Comparison of ENCODE assay signal across 14 cellular contexts in the genomic region with DNA sequence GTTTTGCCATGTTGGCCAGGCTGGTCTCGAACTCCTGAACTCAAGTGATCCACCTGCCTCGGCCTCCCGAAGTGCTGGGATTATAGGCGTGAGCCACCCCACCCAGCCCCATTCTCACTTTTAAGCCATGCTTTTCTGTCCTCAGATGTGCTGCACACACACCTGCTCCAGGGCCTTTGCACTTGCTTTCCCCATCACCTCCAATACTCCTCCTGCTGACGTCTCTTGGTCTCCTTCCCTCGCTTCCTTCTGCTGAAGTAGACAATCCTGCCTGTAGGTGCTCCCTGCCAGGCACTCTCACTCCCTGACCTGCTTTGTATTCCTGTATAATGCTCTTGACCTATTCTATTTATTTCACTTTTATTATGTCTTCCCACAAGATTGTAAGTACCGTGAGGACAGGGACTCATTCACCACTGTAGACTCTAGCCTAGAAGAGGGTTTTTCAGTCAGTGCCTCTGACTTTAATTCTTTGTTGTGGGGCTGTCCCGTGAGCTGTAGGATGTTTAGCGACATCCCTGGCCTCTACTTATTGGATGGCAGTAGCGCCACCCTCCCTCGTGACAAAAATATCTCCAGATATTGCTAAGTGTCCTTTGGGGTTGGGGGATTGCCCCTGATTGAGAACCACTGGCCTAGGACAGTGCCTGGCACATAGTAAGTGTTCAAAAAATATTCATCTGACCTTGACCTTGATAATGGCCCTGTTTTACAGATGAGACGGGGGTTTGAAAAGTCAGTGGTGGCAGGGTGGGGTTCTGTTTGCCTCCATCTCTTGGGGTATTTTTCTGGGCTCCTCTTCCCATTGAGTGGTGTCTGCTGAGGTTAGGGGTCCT. TPM values are rescaled to one million over a fixed set of nuclear protein-coding genes. Genes with fewer than 3 reads are reported as not detected.
DNase-seq lines count a peak whose midpoint lies in the region; ATAC-seq and TF ChIP-seq lines count a peak whose summit lies in the region.
"Had no signal": no experiment of that assay in that cellular context is flagged by ENCODE, and none has a peak within 500 bp of the region (broad histone marks: within the 10 kb centered on the region; RNA-seq: fewer than 3 reads in every experiment).

No MANE protein-coding gene starts in this region.

- no peaks in the 10 kb centered on the region for H3K9me3 ChIP-seq in HEK293 (ENCODE audit: control insufficient read depth, insufficient read depth, low read depth, low read length)
- no peaks in the 10 kb centered on the region for H3K9me3 ChIP-seq in ascending aorta
- no peaks in the 10 kb centered on the region for H3K9me3 ChIP-seq in sigmoid colon
- H3K9me3 ChIP-seq: Caco-2, MG63, ovary had no signal

- ATAC-seq in activated CD4-positive, CD25-positive, alpha-beta regulatory T cell treated with anti-CD3 and anti-CD28 coated beads, Interleukin-2, amount 50 U/mL, for 24 hours, result peak; percentile 53 to 57
- ATAC-seq: left cardiac atrium had no signal

- no peak for TF ChIP-seq POLR2A in sigmoid colon (IDR thresholded peaks at IDR 0.05)

- CTCF ChIA-PET in HEK293 (lab: Yijun Ruan, JAX), result no interaction called here

- no peak for DNase-seq in activated CD4-positive, CD25-positive, alpha-beta regulatory T cell treated with anti-CD3 and anti-CD28 coated beads, Interleukin-2, amount 50 U/mL, for 72 hours
- DNase-seq in ascending aorta (ENCODE audit: low spot score in 2 of 2) (no peak), sigmoid colon (no peak), midbrain (lab: John Stamatoyannopoulos, UW) (no peak), mesenteric fat pad (ENCODE audit: low spot score) (no peak), inferior parietal cortex (ENCODE audit: extremely low spot score) (no peak)
- DNase-seq: Caco-2, left cardiac atrium, MG63, NCI-H2171 treated with DMSO at 0.1 percent for 48 hours, ovary had no signal

- intact Hi-C loops in ascending aorta (cut with DNase I), result no loop called here
- intact Hi-C loops in sigmoid colon (cut with DNase I), result no loop called here

- H3K4me1 ChIP-seq in HEK293 (ENCODE audit: control insufficient read depth, insufficient read depth, low read length), result no peaks in the 10 kb centered on the region
- peaks cover 0 to 3% of the 10 kb centered on the region in 2 donors for H3K4me1 ChIP-seq in ascending aorta
- peaks cover 0 to 38% (median 22%) of the 10 kb centered on the region in 4 donors for H3K4me1 ChIP-seq in sigmoid colon
- H3K4me1 ChIP-seq: Caco-2 had no signal

- H3K27me3 ChIP-seq in ascending aorta (no peaks in the 10 kb centered on the region), sigmoid colon (peaks cover 0 to 26% (median 0%) of the 10 kb centered on the region in 3 donors)
- H3K27me3 ChIP-seq: MG63, ovary had no signal

- TF ChIP-seq EP300 in sigmoid colon (IDR thresholded peaks at IDR 0.05), result no peak

- TF ChIP-seq CTCF in HEK293 (tag by site-specific recombination; IDR thresholded peaks at IDR 0.05) (no peak), ascending aorta (IDR thresholded peaks at IDR 0.05) (no peak), sigmoid colon (IDR thresholded peaks at IDR 0.05) (no peak)

- H3K4me3 ChIP-seq in HEK293 (ENCODE audit: low read depth, low read length), result no peak overlapping the region
- no peak overlapping the region for H3K4me3 ChIP-seq in ascending aorta
- no peak overlapping the region for H3K4me3 ChIP-seq in sigmoid colon
- H3K4me3 ChIP-seq: MG63, ovary had no signal

- 88 to 89% methylated on average over 12 of the region's 12 CpGs for WGBS in sigmoid colon, 2 donors

- no peaks in the 10 kb centered on the region for H3K36me3 ChIP-seq in HEK293 (ENCODE audit: control insufficient read depth in 2 of 2, insufficient read depth in 1 of 2, low read length in 2 of 2)
- no peaks in the 10 kb centered on the region for H3K36me3 ChIP-seq in ascending aorta
- H3K36me3 ChIP-seq in sigmoid colon, result no peaks in the 10 kb centered on the region
- H3K36me3 ChIP-seq: MG63, ovary had no signal

- no peak overlapping the region for H3K27ac ChIP-seq in HEK293 (ENCODE audit: extremely low read depth, low read depth, low read length)
- H3K27ac ChIP-seq in ascending aorta, result peak overlapping the region; percentile 10 to 58
- peak overlapping the region in 3 of 4 donors; percentile 8 to 60 (median 49) for H3K27ac ChIP-seq in sigmoid colon
- H3K27ac ChIP-seq: 22Rv1, ovary had no signal

- POLR2A ChIA-PET in HEK293 (lab: Yijun Ruan, JAX), result no interaction called here

TF ChIP-seq in HEK293, 187 proteins besides CTCF, POLR2A, EP300 and RAD21:
- TF ChIP-seq ZNF623 (tag by site-specific recombination; IDR thresholded peaks at IDR 0.05), result peak; percentile 86
- TF ChIP-seq ZNF658 (tag by site-specific recombination; IDR thresholded peaks at IDR 0.05), result no peak

RNA-seq across cellular contexts. Expression of gene TNFRSF1B, which starts 4.6 kb away (rescaled TPM):
- total RNA-seq in ascending aorta, result 139 TPM
- 10 to 100 TPM; 15.5 to 19.7 (median 18.9) TPM for total RNA-seq in sigmoid colon
- 10 to 100 TPM in 2 of 3 donors, 1 to 10 TPM in 1; 4.2 to 37.2 (median 16.2) TPM for polyA plus RNA-seq in sigmoid colon
- total RNA-seq in mesenteric fat pad, result 95.6 TPM

RNA-seq across cellular contexts. Expression of gene VPS13D, which starts 58.4 kb away (rescaled TPM):
- total RNA-seq in ascending aorta (28.3 TPM), sigmoid colon (10 to 100 TPM; 49.7 to 90.8 (median 54.7) TPM), mesenteric fat pad (143 TPM)
- polyA plus RNA-seq in sigmoid colon, result 10 to 100 TPM in 2 of 3 donors, 1 to 10 TPM in 1; 7.6 to 27.4 (median 12.0) TPM
